In genomic region chr2:213723707-213724106, GRCh38 we compare ENCODE assay signal across 18 cellular contexts.
"Had no signal": no experiment of that assay in that cellular context is flagged by ENCODE, and none has a peak within 500 bp of the region (broad histone marks: within the 10 kb centered on the region; RNA-seq: fewer than 3 reads in every experiment).

No MANE protein-coding gene starts in this region.

- H3K4me3 ChIP-seq: body of pancreas, lung, tibial artery had no signal

- H3K27me3 ChIP-seq: body of pancreas, tibial artery had no signal

- H3K27ac ChIP-seq: body of pancreas, tibial artery had no signal

- H3K9me3 ChIP-seq: body of pancreas, tibial artery had no signal

- H3K36me3 ChIP-seq: tibial artery had no signal

- H3K9me3 Mint-ChIP-seq: neural crest cell had no signal

- H3K27ac Mint-ChIP-seq: activated CD4-positive, alpha-beta memory T cell treated with anti-CD3 and anti-CD28 coated beads, Interleukin-2, amount 10 ng/mL, durations not matched to agents 7 days and 5 days; activated naive CD8-positive, alpha-beta T cell treated with anti-CD3 and anti-CD28 coated beads for 36 hours; activated T-helper 17 cell treated with anti-CD3 and anti-CD28 coated beads, Interleukin-2, amount 50 U/mL, for 72 hours; progenitor cell of endocrine pancreas; T-helper 2 cell treated with Interferon-gamma antibody and Interleukin-4, amounts not matched to agents 5 μg/mL and 100 μg/mL, for 36 hours had no signal

- ATAC-seq: activated T-helper 17 cell treated with anti-CD3 and anti-CD28 coated beads, Interleukin-2, amount 50 U/mL, for 72 hours; body of pancreas; stimulated activated naive CD8-positive, alpha-beta T cell treated with anti-CD3 and anti-CD28 coated beads, Interleukin-15, Interleukin-2, amounts not matched to agents 100 U/mL and 50 U/mL, for 24 hours had no signal

- H3K4me1 ChIP-seq: body of pancreas had no signal

- H3K4me3 Mint-ChIP-seq: activated CD4-positive, alpha-beta memory T cell treated with anti-CD3 and anti-CD28 coated beads, Interleukin-2, amount 10 ng/mL, durations not matched to agents 7 days and 5 days; activated naive CD8-positive, alpha-beta T cell treated with anti-CD3 and anti-CD28 coated beads for 36 hours; activated T-helper 17 cell treated with anti-CD3 and anti-CD28 coated beads, Interleukin-2, amount 50 U/mL, for 72 hours; neural crest cell; T-helper 2 cell treated with Interferon-gamma antibody and Interleukin-4, amounts not matched to agents 5 μg/mL and 100 μg/mL, for 36 hours had no signal

- H3K27me3 Mint-ChIP-seq: activated CD4-positive, alpha-beta memory T cell treated with anti-CD3 and anti-CD28 coated beads, Interleukin-2, amount 10 ng/mL, durations not matched to agents 7 days and 5 days; activated naive CD8-positive, alpha-beta T cell treated with anti-CD3 and anti-CD28 coated beads for 36 hours; activated T-helper 17 cell treated with anti-CD3 and anti-CD28 coated beads, Interleukin-2, amount 50 U/mL, for 72 hours; progenitor cell of endocrine pancreas had no signal

- H3K36me3 Mint-ChIP-seq: activated naive CD8-positive, alpha-beta T cell treated with anti-CD3 and anti-CD28 coated beads for 36 hours had no signal

- H3K4me1 Mint-ChIP-seq: activated CD4-positive, alpha-beta memory T cell treated with anti-CD3 and anti-CD28 coated beads, Interleukin-2, amount 10 ng/mL, durations not matched to agents 7 days and 5 days; activated naive CD8-positive, alpha-beta T cell treated with anti-CD3 and anti-CD28 coated beads for 36 hours; activated T-helper 17 cell treated with anti-CD3 and anti-CD28 coated beads, Interleukin-2, amount 50 U/mL, for 72 hours; neural crest cell had no signal

- DNase-seq: activated CD4-positive, alpha-beta memory T cell treated with anti-CD3 and anti-CD28 coated beads, Interleukin-2, amount 10 ng/mL, durations not matched to agents 7 days and 5 days; activated CD4-positive, alpha-beta T cell treated with anti-CD3 and anti-CD28 coated beads for 48 hours; activated CD4-positive, CD25-positive, alpha-beta regulatory T cell; activated naive CD4-positive, alpha-beta T cell; activated naive CD8-positive, alpha-beta T cell treated with anti-CD3 and anti-CD28 coated beads for 36 hours; activated T-cell treated with anti-CD3 and anti-CD28 coated beads, Interleukin-2, amount 50 U/mL, for 1 hour; body of pancreas; erythroblast; foreskin melanocyte; hypothalamus; stimulated activated naive CD8-positive, alpha-beta T cell treated with anti-CD3 and anti-CD28 coated beads, Interleukin-15, Interleukin-2, amounts not matched to agents 100 U/mL and 50 U/mL, for 24 hours; substantia nigra; tibial artery had no signal
